In genomic region chr14:69101331-69101826, GRCh38 we compare ENCODE assay signal across 8 cellular contexts. TPM values are rescaled to one million over a fixed set of nuclear protein-coding genes. Genes with fewer than 3 reads are reported as not detected.
DNase-seq lines count a peak whose midpoint lies in the region; ATAC-seq and TF ChIP-seq lines count a peak whose summit lies in the region.

No MANE protein-coding gene starts in this region.

- DNase-seq in GDM1 (lab: John Stamatoyannopoulos, UW) (peak; percentile 8), LNCaP clone FGC (ENCODE audit: low read depth) (no peak), hepatocyte (ENCODE audit: low spot score) (peak; percentile 72), hippocampal formation (lab: John Stamatoyannopoulos, UW) (no peak)
- DNase-seq in activated naive CD8-positive, alpha-beta T cell treated with anti-CD3 and anti-CD28 coated beads for 36 hours, result no peak
- no peak for DNase-seq in stimulated activated naive CD8-positive, alpha-beta T cell treated with anti-CD3 and anti-CD28 coated beads, Interleukin-15, Interleukin-2, amounts not matched to agents 100 U/mL and 50 U/mL, for 24 hours
- no peak for DNase-seq in stimulated activated naive CD4-positive, alpha-beta T cell treated with Interleukin-2 at 50 U/mL for 16 hours (lab: John Stamatoyannopoulos, UW)

- no peaks in the 10 kb centered on the region for H3K4me1 ChIP-seq in hepatocyte (ENCODE audit: insufficient read depth)

- H3K9me3 ChIP-seq in hepatocyte (ENCODE audit: low read depth), result no peaks in the 10 kb centered on the region

- peak; percentile 82 for ATAC-seq in stimulated activated naive CD8-positive, alpha-beta T cell treated with anti-CD3 and anti-CD28 coated beads, Interleukin-15, Interleukin-2, amounts not matched to agents 100 U/mL and 50 U/mL, for 24 hours
- no peak for ATAC-seq in GM19455 (IDR thresholded peaks at IDR 0.05; ENCODE audit: unreplicated experiment)

- H3K79me2 ChIP-seq in hepatocyte, result peaks cover 24% of the 10 kb centered on the region

- no peaks in the 10 kb centered on the region for H4K20me1 ChIP-seq in hepatocyte (ENCODE audit: insufficient read depth, poor library complexity, severe bottlenecking)

- peaks cover 4% of the 10 kb centered on the region for H3K36me3 Mint-ChIP-seq in activated naive CD8-positive, alpha-beta T cell treated with anti-CD3 and anti-CD28 coated beads for 36 hours

- WGBS in hepatocyte (ENCODE audit: low lambda C conversion rate, missing lambda C conversion rate), result 58% methylated on average over 4 of the region's 4 CpGs

- H3K27ac Mint-ChIP-seq in activated naive CD8-positive, alpha-beta T cell treated with anti-CD3 and anti-CD28 coated beads for 36 hours, result peak overlapping the region; percentile 42

- no peaks in the 10 kb centered on the region for H3K36me3 ChIP-seq in hepatocyte (replicated peaks; ENCODE audit: insufficient read depth, low read depth)

- H3K4me3 ChIP-seq in LNCaP clone FGC (ENCODE audit: low read depth, low read length), result no peak overlapping the region
- H3K4me3 ChIP-seq in hepatocyte, result no peak overlapping the region

- no peak overlapping the region for H3K4me3 Mint-ChIP-seq in activated naive CD8-positive, alpha-beta T cell treated with anti-CD3 and anti-CD28 coated beads for 36 hours

- TF ChIP-seq CTCF in LNCaP clone FGC (IDR thresholded peaks at IDR 0.05; ENCODE audit: control insufficient read depth, extremely low read depth, insufficient read depth), result peak; percentile 64
- TF ChIP-seq CTCF in hepatocyte (IDR thresholded peaks at IDR 0.05; ENCODE audit: poor library complexity), result peak; percentile 63

- H3K27ac ChIP-seq in hepatocyte, result peak overlapping the region; percentile 28

- H3K27me3 ChIP-seq in hepatocyte, result no peaks in the 10 kb centered on the region

- no peaks in the 10 kb centered on the region for H3K27me3 Mint-ChIP-seq in activated naive CD8-positive, alpha-beta T cell treated with anti-CD3 and anti-CD28 coated beads for 36 hours

- H3K4me1 Mint-ChIP-seq in activated naive CD8-positive, alpha-beta T cell treated with anti-CD3 and anti-CD28 coated beads for 36 hours, result peaks cover 22% of the 10 kb centered on the region

- H2AFZ ChIP-seq in hepatocyte, result no peak overlapping the region

- H3K4me2 ChIP-seq in hepatocyte, result no peak overlapping the region

- H3K9me3 Mint-ChIP-seq in activated naive CD8-positive, alpha-beta T cell treated with anti-CD3 and anti-CD28 coated beads for 36 hours, result no peaks in the 10 kb centered on the region

- H3K9me2 ChIP-seq in hepatocyte (replicated peaks; ENCODE audit: insufficient read depth), result no peaks in the 10 kb centered on the region

RNA-seq across cellular contexts. Expression of gene DCAF5, which starts 51.5 kb away (rescaled TPM):
- total RNA-seq in activated naive CD8-positive, alpha-beta T cell treated with anti-CD3 and anti-CD28 coated beads for 36 hours, result 10 to 100 TPM; 33.4 to 35.1 TPM
- 34.4 and 38.2 TPM in 2 replicates for total RNA-seq in hepatocyte
- 45.4 and 47.6 TPM in 2 replicates for polyA plus RNA-seq in hepatocyte

Comparison
In these comparisons a context has a peak if more than half of its experiments do, and no peak if none do; other contexts are left out.
1. DNase-seq: peak in GDM1 (single experiment) and hepatocyte (single experiment); none in LNCaP clone FGC (single experiment), activated naive CD8-positive, alpha-beta T cell treated with anti-CD3 and anti-CD28 coated beads for 36 hours (single experiment), stimulated activated naive CD8-positive, alpha-beta T cell treated with anti-CD3 and anti-CD28 coated beads, Interleukin-15, Interleukin-2, amounts not matched to agents 100 U/mL and 50 U/mL, for 24 hours (single experiment), stimulated activated naive CD4-positive, alpha-beta T cell treated with Interleukin-2 at 50 U/mL for 16 hours (single experiment) and hippocampal formation (0 of 2).